14 cellular contexts compared by ENCODE assay signal in genomic region chr17:39752241-39752831, GRCh38. TPM values are rescaled to one million over a fixed set of nuclear protein-coding genes. Genes with fewer than 3 reads are reported as not detected.
DNase-seq lines count a peak whose midpoint lies in the region; ATAC-seq and TF ChIP-seq lines count a peak whose summit lies in the region.
"Had no signal": no experiment of that assay in that cellular context is flagged by ENCODE, and none has a peak within 500 bp of the region (broad histone marks: within the 10 kb centered on the region; RNA-seq: fewer than 3 reads in every experiment).

No MANE protein-coding gene starts in this region.

- TF ChIP-seq CTCF in Calu3 (IDR thresholded peaks at IDR 0.05; ENCODE audit: unreplicated experiment) = no peak

- no peak for TF ChIP-seq POLR2A in GM18505 (IDR thresholded peaks at IDR 0.05; ENCODE audit: borderline replicate concordance, extremely low read depth, insufficient read depth, insufficient read length)

- peak overlapping the region; percentile 12 for H3K27ac Mint-ChIP-seq in Calu3 (ENCODE audit: unreplicated experiment)
- peak overlapping the region; percentile 83 for H3K27ac Mint-ChIP-seq in activated T-helper 2 cell treated with anti-CD3 and anti-CD28 coated beads, Interferon-gamma antibody, Interleukin-2, Interleukin-4, amounts not matched to agents 10 μg/mL and 5 μg/mL and 100 μg/mL, durations not matched to agents 14 hours and 24 hours and 36 hours
- peak overlapping the region in 5 of 6 donors; percentile 27 to 100 (median 90) for H3K27ac Mint-ChIP-seq in naive B cell

- CTCF ChIA-PET in Calu3 (lab: Charles Lee) = interaction anchor here (0.6 to 161.2 kb wide), 36 partner anchors 25 to 1330 kb away, joined by 3 to 42089 read pairs (median 28); partner anchors contain the start of genes ERBB2, GRB7, GSDMA and GSDMB

- H3K4me1 ChIP-seq in BLaER1 = peaks cover 65% of the 10 kb centered on the region

- H3K27me3 Mint-ChIP-seq in Calu3 (ENCODE audit: unreplicated experiment) (peaks cover 16% of the 10 kb centered on the region), naive B cell (no peaks in the 10 kb centered on the region)
- no peaks in the 10 kb centered on the region for H3K27me3 Mint-ChIP-seq in activated T-helper 2 cell treated with anti-CD3 and anti-CD28 coated beads, Interferon-gamma antibody, Interleukin-2, Interleukin-4, amounts not matched to agents 10 μg/mL and 5 μg/mL and 100 μg/mL, durations not matched to agents 14 hours and 24 hours and 36 hours (ENCODE audit: low read depth)

- H3K4me3 Mint-ChIP-seq in Calu3 (ENCODE audit: low read depth, unreplicated experiment) (peak overlapping the region; percentile 63), naive B cell (peak overlapping the region in 7 of 8 donors; percentile 37 to 88 (median 69))
- H3K4me3 Mint-ChIP-seq in activated T-helper 2 cell treated with anti-CD3 and anti-CD28 coated beads, Interferon-gamma antibody, Interleukin-2, Interleukin-4, amounts not matched to agents 10 μg/mL and 5 μg/mL and 100 μg/mL, durations not matched to agents 14 hours and 24 hours and 36 hours (ENCODE audit: low read depth) = peak overlapping the region; percentile 79

- H3K4me3 ChIP-seq in BLaER1 = no peak overlapping the region

- H4K20me1 ChIP-seq in BLaER1 = no peaks in the 10 kb centered on the region

- H3K27me3 ChIP-seq in BLaER1 = no peaks in the 10 kb centered on the region
- H3K27me3 ChIP-seq: heart left ventricle had no signal

- peak overlapping the region; percentile 38 for H3K27ac ChIP-seq in BLaER1
- H3K27ac ChIP-seq: epithelial cell of prostate had no signal

- intact Hi-C loops in Calu3 (cut with micrococcal nuclease; ENCODE audit: unreplicated experiment) = loop anchor here (5.0 kb wide), 1 partner anchor 200 kb away; no protein-coding TSS in a partner anchor
- intact Hi-C loops in activated T-helper 2 cell treated with anti-CD3 and anti-CD28 coated beads, Interferon-gamma antibody, Interleukin-2, Interleukin-4, amounts not matched to agents 10 μg/mL and 5 μg/mL and 100 μg/mL, durations not matched to agents 14 hours and 24 hours and 36 hours (cut with micrococcal nuclease) = loop anchor here (5.0 kb wide), 3 partner anchors 115 to 230 kb away; partner anchors contain the start of genes LRRC3C, ORMDL3, PSMD3 and STARD3

- H3K36me3 Mint-ChIP-seq in Calu3 (ENCODE audit: insufficient read depth, unreplicated experiment) (peaks cover 91% of the 10 kb centered on the region), naive B cell (no peaks in the 10 kb centered on the region)
- no peaks in the 10 kb centered on the region for H3K36me3 Mint-ChIP-seq in activated T-helper 2 cell treated with anti-CD3 and anti-CD28 coated beads, Interferon-gamma antibody, Interleukin-2, Interleukin-4, amounts not matched to agents 10 μg/mL and 5 μg/mL and 100 μg/mL, durations not matched to agents 14 hours and 24 hours and 36 hours (ENCODE audit: low read depth)

- H3K9me3 Mint-ChIP-seq in Calu3 (ENCODE audit: low read depth, unreplicated experiment) = no peaks in the 10 kb centered on the region
- no peaks in the 10 kb centered on the region for H3K9me3 Mint-ChIP-seq in activated T-helper 2 cell treated with anti-CD3 and anti-CD28 coated beads, Interferon-gamma antibody, Interleukin-2, Interleukin-4, amounts not matched to agents 10 μg/mL and 5 μg/mL and 100 μg/mL, durations not matched to agents 14 hours and 24 hours and 36 hours
- peaks cover 0 to 2% (median 0%) of the 10 kb centered on the region in 7 donors for H3K9me3 Mint-ChIP-seq in naive B cell

- no peaks in the 10 kb centered on the region for H3K9me3 ChIP-seq in BLaER1
- H3K9me3 ChIP-seq: heart left ventricle, lower lobe of right lung had no signal

- H3K4me1 Mint-ChIP-seq in Calu3 (ENCODE audit: low read depth, unreplicated experiment) (peaks cover 58% of the 10 kb centered on the region), naive B cell (peaks cover 36 to 53% (median 48%) of the 10 kb centered on the region in 3 donors)
- peaks cover 37% of the 10 kb centered on the region for H3K4me1 Mint-ChIP-seq in activated T-helper 2 cell treated with anti-CD3 and anti-CD28 coated beads, Interferon-gamma antibody, Interleukin-2, Interleukin-4, amounts not matched to agents 10 μg/mL and 5 μg/mL and 100 μg/mL, durations not matched to agents 14 hours and 24 hours and 36 hours (ENCODE audit: low read depth)

- no TSS peak for BruUV-seq in Calu3 (replicated peaks; lab: Mats Ljungman, UMichigan)

- ATAC-seq in naive B cell (ENCODE audit: low read depth in 2 of 2) = no peak
- ATAC-seq in GM18505 (IDR thresholded peaks at IDR 0.05; ENCODE audit: unreplicated experiment) = no peak
- no peak for ATAC-seq in HG03378 (IDR thresholded peaks at IDR 0.05; ENCODE audit: unreplicated experiment)
- no peak for ATAC-seq in GM21786 (IDR thresholded peaks at IDR 0.05; ENCODE audit: unreplicated experiment)
- ATAC-seq: heart left ventricle, lower lobe of right lung had no signal

- no peaks in the 10 kb centered on the region for H3K36me3 ChIP-seq in BLaER1
- H3K36me3 ChIP-seq: heart left ventricle, lower lobe of right lung had no signal

- H3K4me2 ChIP-seq in BLaER1 = peak overlapping the region; percentile 89

- DNase-seq in Calu3 (no peak), naive B cell (no peak), SIG-M5 (lab: John Stamatoyannopoulos, UW) (no peak)
- DNase-seq in activated T-helper 2 cell treated with anti-CD3 and anti-CD28 coated beads, Interferon-gamma antibody, Interleukin-2, Interleukin-4, amounts not matched to agents 10 μg/mL and 5 μg/mL and 100 μg/mL, durations not matched to agents 14 hours and 24 hours and 36 hours (ENCODE audit: low spot score) = no peak
- DNase-seq: activated CD8-positive, alpha-beta memory T cell treated with anti-CD3 and anti-CD28 coated beads, Interleukin-2, amount 50 U/mL, for 4 hours; heart left ventricle; lower lobe of right lung; stimulated activated CD4-positive, alpha-beta T cell treated with anti-CD3 and anti-CD28 coated beads, Interleukin-2, amount 100 ng/mL, for 24 hours; T1000 had no signal

- H3K9ac ChIP-seq in BLaER1 = no peak overlapping the region; the same call in 1 of the 2 replicates

RNA-seq across cellular contexts. Expression of gene GRB7, which starts 14.6 kb away (rescaled TPM):
- 2,531 and 2,746 TPM in 2 replicates for total RNA-seq in Calu3 (2022)
- total RNA-seq in activated T-helper 2 cell treated with anti-CD3 and anti-CD28 coated beads, Interferon-gamma antibody, Interleukin-2, Interleukin-4, amounts not matched to agents 10 μg/mL and 5 μg/mL and 100 μg/mL, durations not matched to agents 14 hours and 24 hours and 36 hours = 0.39 and 0.74 TPM in 2 replicates
- under 1 TPM in 3 of 6 donors, not detected in 3; 0.23 to 0.65 (median 0.29) TPM for polyA plus RNA-seq in naive B cell (ENCODE audit: low read depth in 6 of 6)

RNA-seq across cellular contexts. Expression of gene MIEN1, which starts 22.0 kb away (rescaled TPM):
- total RNA-seq in Calu3 (2022) = 2,121 and 2,217 TPM in 2 replicates
- total RNA-seq in activated T-helper 2 cell treated with anti-CD3 and anti-CD28 coated beads, Interferon-gamma antibody, Interleukin-2, Interleukin-4, amounts not matched to agents 10 μg/mL and 5 μg/mL and 100 μg/mL, durations not matched to agents 14 hours and 24 hours and 36 hours = 36.2 and 38.8 TPM in 2 replicates
- 100 to 1,000 TPM in 5 of 6 donors, 10 to 100 TPM in 1; 99.3 to 135 (median 123) TPM for polyA plus RNA-seq in naive B cell (ENCODE audit: low read depth in 6 of 6)

RNA-seq across cellular contexts. Expression of gene ERBB2, which starts 52.5 kb away (rescaled TPM):
- total RNA-seq in Calu3 (2022) = 4,829 and 4,830 TPM in 2 replicates
- total RNA-seq in activated T-helper 2 cell treated with anti-CD3 and anti-CD28 coated beads, Interferon-gamma antibody, Interleukin-2, Interleukin-4, amounts not matched to agents 10 μg/mL and 5 μg/mL and 100 μg/mL, durations not matched to agents 14 hours and 24 hours and 36 hours = 4.0 and 4.1 TPM in 2 replicates
- polyA plus RNA-seq in naive B cell (ENCODE audit: low read depth in 6 of 6) = 1 to 10 TPM in 3 of 6 donors, under 1 TPM in 3; 0.20 to 3.0 (median 1.1) TPM

Comparison
In these comparisons a context has a peak if more than half of its experiments do, and no peak if none do; other contexts are left out.
1. H3K27ac Mint-ChIP-seq: peak in every context shown above with its lines; median percentile 90 in naive B cell; 83 in activated T-helper 2 cell treated with anti-CD3 and anti-CD28 coated beads, Interferon-gamma antibody, Interleukin-2, Interleukin-4, amounts not matched to agents 10 μg/mL and 5 μg/mL and 100 μg/mL, durations not matched to agents 14 hours and 24 hours and 36 hours; 12 in Calu3.
2. RNA of gene GRB7, which starts 14.6 kb away (total RNA-seq): 2,531 to 2,746 TPM in Calu3; 0.39 to 0.74 TPM in activated T-helper 2 cell treated with anti-CD3 and anti-CD28 coated beads, Interferon-gamma antibody, Interleukin-2, Interleukin-4, amounts not matched to agents 10 μg/mL and 5 μg/mL and 100 μg/mL, durations not matched to agents 14 hours and 24 hours and 36 hours; every median in the first group is over 1,000 times any median in the second.
3. RNA of gene MIEN1, which starts 22.0 kb away (total RNA-seq): 2,121 to 2,217 TPM in Calu3; 36.2 to 38.8 TPM in activated T-helper 2 cell treated with anti-CD3 and anti-CD28 coated beads, Interferon-gamma antibody, Interleukin-2, Interleukin-4, amounts not matched to agents 10 μg/mL and 5 μg/mL and 100 μg/mL, durations not matched to agents 14 hours and 24 hours and 36 hours; every median in the first group is over 10 times any median in the second.
4. RNA of gene ERBB2, which starts 52.5 kb away (total RNA-seq): 4,829 to 4,830 TPM in Calu3; 4.0 to 4.1 TPM in activated T-helper 2 cell treated with anti-CD3 and anti-CD28 coated beads, Interferon-gamma antibody, Interleukin-2, Interleukin-4, amounts not matched to agents 10 μg/mL and 5 μg/mL and 100 μg/mL, durations not matched to agents 14 hours and 24 hours and 36 hours; every median in the first group is over 100 times any median in the second.
5. Peak in every context shown above with its lines, with median percentiles within 50 percentile points of each other: H3K4me3 Mint-ChIP-seq.